In genomic region chr20:44527716-44528199, GRCh38 we compare ENCODE assay signal across 1 cellular context.
TF ChIP-seq lines count a peak whose summit lies in the region.

No MANE protein-coding gene starts in this region.

TF ChIP-seq in K562, 482 proteins besides CTCF, POLR2A, EP300 and RAD21:
- TF ChIP-seq GATAD2A (IDR thresholded peaks at IDR 0.05) (no peak), GTF3C2 (IDR thresholded peaks at IDR 0.05; ENCODE audit: borderline replicate concordance, extremely low read depth, insufficient read length) (no peak), ZNF589 (CRISPR knock-in tag; IDR thresholded peaks at IDR 0.05; ENCODE audit: low read depth) (no peak), TFAP4 (CRISPR knock-in tag; IDR thresholded peaks at IDR 0.05; ENCODE audit: borderline replicate concordance) (peak; percentile 44; the same call in 1 of the 2 replicates), GABPB1 (CRISPR knock-in tag; IDR thresholded peaks at IDR 0.05) (no peak), ZKSCAN3 (CRISPR knock-in tag; IDR thresholded peaks at IDR 0.05) (no peak), ZBTB34 (CRISPR knock-in tag; IDR thresholded peaks at IDR 0.05) (no peak), MBD1 (CRISPR knock-in tag; IDR thresholded peaks at IDR 0.05) (no peak), ZNF23 (CRISPR knock-in tag; IDR thresholded peaks at IDR 0.05) (no peak), NFYB (IDR thresholded peaks at IDR 0.05; ENCODE audit: extremely low read depth, insufficient read length) (peak; percentile 27), NCOA4 (IDR thresholded peaks at IDR 0.05; ENCODE audit: partially characterized antibody) (no peak), PHF21A (IDR thresholded peaks at IDR 0.05; ENCODE audit: borderline replicate concordance, low read depth) (no peak), NR2C1 (IDR thresholded peaks at IDR 0.05) (0 out of 2 replicates have a peak, but pooled peaks have one; percentile 4), NR2C1 (tag; IDR thresholded peaks at IDR 0.05) (no peak), ZNF280A (IDR thresholded peaks at IDR 0.05; ENCODE audit: low read depth, partially characterized antibody) (no peak), ADNP (tag; IDR thresholded peaks at IDR 0.05) (no peak), KDM5B (IDR thresholded peaks at IDR 0.05; ENCODE audit: insufficient replicate concordance, low read depth, low read length) (no peak), ZBTB11 (CRISPR knock-in tag; IDR thresholded peaks at IDR 0.05) (no peak)
